1 cellular context compared by ENCODE assay signal in genomic region chr12:46437411-46437810, GRCh38.
TF ChIP-seq lines count a peak whose summit lies in the region.

No MANE protein-coding gene starts in this region.

TF ChIP-seq in K562, 482 proteins besides CTCF, POLR2A, EP300 and RAD21 (continued from another document):
- TF ChIP-seq ATF3 (IDR thresholded peaks at IDR 0.05) (peak; percentile 58; the same call in 1 of the 2 replicates), ATF3 (CRISPR knock-in tag; conservative IDR thresholded peaks at IDR 0.05) (no peak), HMG20B (CRISPR knock-in tag; IDR thresholded peaks at IDR 0.05) (no peak), GATA2 (CRISPR knock-in tag; IDR thresholded peaks at IDR 0.05) (no peak), CUX1 (CRISPR knock-in tag; IDR thresholded peaks at IDR 0.05) (no peak), THRAP3 (IDR thresholded peaks at IDR 0.05; ENCODE audit: borderline replicate concordance) (no peak), E2F8 (IDR thresholded peaks at IDR 0.05; ENCODE audit: low read depth, partially characterized antibody) (no peak), ZNF449 (CRISPR knock-in tag; IDR thresholded peaks at IDR 0.05) (no peak), FOXK1 (CRISPR knock-in tag; IDR thresholded peaks at IDR 0.05; ENCODE audit: borderline replicate concordance) (no peak)
